In the genomic region with DNA sequence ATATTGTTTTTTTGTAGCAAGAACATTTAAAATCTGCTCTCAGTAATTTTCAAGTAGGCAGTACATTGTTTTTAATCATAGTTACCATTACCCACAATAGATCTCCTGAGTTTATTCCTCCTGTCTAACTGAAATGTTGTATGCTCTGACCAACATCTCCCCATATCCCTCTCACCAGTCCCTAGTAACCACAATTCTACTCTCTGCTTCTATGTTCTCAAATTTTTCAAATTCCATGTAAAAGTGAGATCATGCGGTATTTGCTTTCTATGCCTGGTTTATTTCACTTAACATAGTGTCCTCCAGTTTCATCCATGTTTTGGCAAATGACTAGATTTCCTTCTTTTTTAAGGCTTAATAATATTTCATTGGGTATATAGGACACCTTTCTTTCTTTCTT, we compare ENCODE assay signal across 2 cellular contexts.
TF ChIP-seq lines count a peak whose summit lies in the region.

No MANE protein-coding gene starts in this region.

TF ChIP-seq in SK-N-SH treated with all-trans-retinoic acid at 6 μM for 48 hours, 23 proteins besides CTCF, POLR2A, EP300 and RAD21 (continued from another document):
- TF ChIP-seq, protein P1, sequence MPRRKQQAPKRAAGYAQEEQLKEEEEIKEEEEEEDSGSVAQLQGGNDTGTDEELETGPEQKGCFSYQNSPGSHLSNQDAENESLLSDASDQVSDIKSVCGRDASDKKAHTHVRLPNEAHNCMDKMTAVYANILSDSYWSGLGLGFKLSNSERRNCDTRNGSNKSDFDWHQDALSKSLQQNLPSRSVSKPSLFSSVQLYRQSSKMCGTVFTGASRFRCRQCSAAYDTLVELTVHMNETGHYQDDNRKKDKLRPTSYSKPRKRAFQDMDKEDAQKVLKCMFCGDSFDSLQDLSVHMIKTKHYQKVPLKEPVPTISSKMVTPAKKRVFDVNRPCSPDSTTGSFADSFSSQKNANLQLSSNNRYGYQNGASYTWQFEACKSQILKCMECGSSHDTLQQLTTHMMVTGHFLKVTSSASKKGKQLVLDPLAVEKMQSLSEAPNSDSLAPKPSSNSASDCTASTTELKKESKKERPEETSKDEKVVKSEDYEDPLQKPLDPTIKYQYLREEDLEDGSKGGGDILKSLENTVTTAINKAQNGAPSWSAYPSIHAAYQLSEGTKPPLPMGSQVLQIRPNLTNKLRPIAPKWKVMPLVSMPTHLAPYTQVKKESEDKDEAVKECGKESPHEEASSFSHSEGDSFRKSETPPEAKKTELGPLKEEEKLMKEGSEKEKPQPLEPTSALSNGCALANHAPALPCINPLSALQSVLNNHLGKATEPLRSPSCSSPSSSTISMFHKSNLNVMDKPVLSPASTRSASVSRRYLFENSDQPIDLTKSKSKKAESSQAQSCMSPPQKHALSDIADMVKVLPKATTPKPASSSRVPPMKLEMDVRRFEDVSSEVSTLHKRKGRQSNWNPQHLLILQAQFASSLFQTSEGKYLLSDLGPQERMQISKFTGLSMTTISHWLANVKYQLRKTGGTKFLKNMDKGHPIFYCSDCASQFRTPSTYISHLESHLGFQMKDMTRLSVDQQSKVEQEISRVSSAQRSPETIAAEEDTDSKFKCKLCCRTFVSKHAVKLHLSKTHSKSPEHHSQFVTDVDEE (CRISPR knock-in tag; IDR thresholded peaks at IDR 0.05): no peak
- TF ChIP-seq RARB (CRISPR knock-in tag; IDR thresholded peaks at IDR 0.05) (no peak), BACH2 (CRISPR knock-in tag; IDR thresholded peaks at IDR 0.05; ENCODE audit: borderline replicate concordance) (no peak), ZFP3 (CRISPR knock-in tag; IDR thresholded peaks at IDR 0.05) (no peak), ISL1 (CRISPR knock-in tag; IDR thresholded peaks at IDR 0.05) (no peak), ZNF565 (CRISPR knock-in tag; conservative IDR thresholded peaks at IDR 0.05; ENCODE audit: low read depth) (no peak)

TF ChIP-seq in SK-N-SH, 30 proteins besides CTCF, POLR2A, EP300 and RAD21 (continued from another document):
- TF ChIP-seq, protein P2, sequence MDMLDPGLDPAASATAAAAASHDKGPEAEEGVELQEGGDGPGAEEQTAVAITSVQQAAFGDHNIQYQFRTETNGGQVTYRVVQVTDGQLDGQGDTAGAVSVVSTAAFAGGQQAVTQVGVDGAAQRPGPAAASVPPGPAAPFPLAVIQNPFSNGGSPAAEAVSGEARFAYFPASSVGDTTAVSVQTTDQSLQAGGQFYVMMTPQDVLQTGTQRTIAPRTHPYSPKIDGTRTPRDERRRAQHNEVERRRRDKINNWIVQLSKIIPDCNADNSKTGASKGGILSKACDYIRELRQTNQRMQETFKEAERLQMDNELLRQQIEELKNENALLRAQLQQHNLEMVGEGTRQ (IDR thresholded peaks at IDR 0.05; ENCODE audit: borderline replicate concordance, low read depth, low read length): no peak
- TF ChIP-seq TAF1 (IDR thresholded peaks at IDR 0.05; ENCODE audit: borderline replicate concordance, low read depth, low read length) (no peak), GABPA (IDR thresholded peaks at IDR 0.05; ENCODE audit: low read depth) (no peak), FOXJ3 (CRISPR knock-in tag; IDR thresholded peaks at IDR 0.05) (no peak)
- TF ChIP-seq, protein P3, sequence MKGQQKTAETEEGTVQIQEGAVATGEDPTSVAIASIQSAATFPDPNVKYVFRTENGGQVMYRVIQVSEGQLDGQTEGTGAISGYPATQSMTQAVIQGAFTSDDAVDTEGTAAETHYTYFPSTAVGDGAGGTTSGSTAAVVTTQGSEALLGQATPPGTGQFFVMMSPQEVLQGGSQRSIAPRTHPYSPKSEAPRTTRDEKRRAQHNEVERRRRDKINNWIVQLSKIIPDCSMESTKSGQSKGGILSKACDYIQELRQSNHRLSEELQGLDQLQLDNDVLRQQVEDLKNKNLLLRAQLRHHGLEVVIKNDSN (IDR thresholded peaks at IDR 0.05; ENCODE audit: borderline replicate concordance, low read depth): no peak
